20 cellular contexts compared by ENCODE assay signal in genomic region chr6:44498436-44498835, GRCh38.
"Had no signal": no experiment of that assay in that cellular context is flagged by ENCODE, and none has a peak within 500 bp of the region (broad histone marks: within the 10 kb centered on the region; RNA-seq: fewer than 3 reads in every experiment).

No MANE protein-coding gene starts in this region.

- H3K4me3 ChIP-seq: hepatocyte, prostate gland, right lobe of liver, spleen had no signal

- DNase-seq: effector CD4-positive, alpha-beta T cell; erythroblast; foreskin keratinocyte; left colon; mesendoderm; naive B cell; occipital lobe; right lobe of liver; spleen; stimulated activated CD4-positive, alpha-beta T cell treated with anti-CD3 and anti-CD28 coated beads, Interleukin-2, amount 100 ng/mL, for 24 hours; stimulated activated naive CD4-positive, alpha-beta T cell; trophoblast cell had no signal

- H3K9ac ChIP-seq: parathyroid adenoma had no signal

- H3K4me1 Mint-ChIP-seq: naive B cell, nephron had no signal

- H3K27ac ChIP-seq: foreskin keratinocyte, hepatocyte, parathyroid adenoma, prostate gland, right lobe of liver, spleen had no signal

- H3K27me3 ChIP-seq: foreskin keratinocyte, hepatocyte, right lobe of liver had no signal

- FAIRE-seq: colon, endothelial cell of umbilical vein, urothelium cell line had no signal

- H3K27ac Mint-ChIP-seq: endodermal cell, naive B cell, nephron had no signal

- H3K9me3 ChIP-seq: prostate gland, right lobe of liver, spleen had no signal

- ATAC-seq: foreskin keratinocyte, left colon had no signal

- H3K4me2 ChIP-seq: hepatocyte had no signal

- H3K79me2 ChIP-seq: hepatocyte, parathyroid adenoma had no signal

- H3K4me3 Mint-ChIP-seq: endodermal cell, naive B cell, nephron had no signal

- H3K36me3 Mint-ChIP-seq: naive B cell had no signal

- H3K4me1 ChIP-seq: parathyroid adenoma, prostate gland, right lobe of liver, spleen had no signal

- H2AFZ ChIP-seq: hepatocyte, parathyroid adenoma had no signal

- H3K36me3 ChIP-seq: prostate gland, right lobe of liver, spleen had no signal
